8 cellular contexts compared by ENCODE assay signal in genomic region chr18:50429207-50429948, GRCh38. TPM values are rescaled to one million over a fixed set of nuclear protein-coding genes. Genes with fewer than 3 reads are reported as not detected.
DNase-seq lines count a peak whose midpoint lies in the region; ATAC-seq, FAIRE-seq and TF ChIP-seq lines count a peak whose summit lies in the region.

No MANE protein-coding gene starts in this region.

- no peak for TF ChIP-seq POLR2A in HepG2 (IDR thresholded peaks at IDR 0.05; ENCODE audit: insufficient read depth in 1 of 2, low read depth in 2 of 2, low read length in 2 of 2)

- H3K27ac ChIP-seq in ascending aorta: no peak overlapping the region
- H3K27ac ChIP-seq in HepG2 (ENCODE audit: extremely low read length, insufficient read depth, low read length): no peak overlapping the region

- FAIRE-seq in HepG2 (lab: Jason Lieb, UNC): peak; percentile 30

- no peak overlapping the region for H2AFZ ChIP-seq in HepG2 (ENCODE audit: low read length)

- TF ChIP-seq CTCF in ascending aorta (IDR thresholded peaks at IDR 0.05) (peak in 2 of 3 experiments; percentile 31 to 50), HepG2 (CRISPR knock-in tag; IDR thresholded peaks at IDR 0.05) (peak; percentile 46)

- 17% methylated on average over 5 of the region's 5 CpGs for WGBS in HepG2 (ENCODE audit: low lambda C conversion rate)

- POLR2A ChIA-PET in activated CD4-positive, alpha-beta T cell treated with anti-CD3 and anti-CD28 coated beads for 36 hours (lab: Charles Lee): interaction anchor here (0.7 kb wide), 1 partner anchor 28 kb away, joined by 5 read pairs; no protein-coding TSS in a partner anchor
- POLR2A ChIA-PET in HepG2 (lab: Yijun Ruan, JAX): no interaction called here

- in situ Hi-C loops in HepG2 (cut with HindIII; ENCODE audit: extremely low pct_ligation_motif_present, low pct_unique_long_range_greater_than_20kb): loop anchor here (5.0 to 10.0 kb wide), 2 partner anchors 145 to 212 kb away; partner anchors contain the start of genes CXXC1 and MBD1

- intact Hi-C loops in activated CD4-positive, alpha-beta T cell treated with anti-CD3 and anti-CD28 coated beads, Interleukin-2, amount 10 ng/mL, durations not matched to agents 24 days and 14 days (cut with micrococcal nuclease): no loop called here
- intact Hi-C loops in activated CD4-positive, alpha-beta T cell treated with anti-CD3 and anti-CD28 coated beads for 36 hours (cut with DNase I, micrococcal nuclease): loop anchor here (2.0 to 10.0 kb wide), 2 partner anchors 211 to 415 kb away; no protein-coding TSS in a partner anchor
- intact Hi-C loops in ascending aorta (cut with DNase I): loop anchor here (10.0 kb wide), 1 partner anchor 355 kb away; no protein-coding TSS in a partner anchor
- intact Hi-C loops in HepG2 (cut with micrococcal nuclease; ENCODE audit: unreplicated experiment): loop anchor here (1.0 to 5.0 kb wide), 3 partner anchors 72 to 211 kb away; partner anchors contain the start of gene CXXC1
- intact Hi-C loops in posterior vena cava (cut with DNase I): no loop called here

- H3K4me3 ChIP-seq in ascending aorta (no peak overlapping the region), HepG2 (replicated peaks in 1 of 3; ENCODE audit: insufficient read depth in 1 of 3, low read depth in 2 of 3, low read length in 3 of 3) (no peak overlapping the region)

- no peaks in the 10 kb centered on the region for H4K20me1 ChIP-seq in HepG2 (ENCODE audit: insufficient read depth, low read length)

- no peaks in the 10 kb centered on the region for H3K36me3 ChIP-seq in ascending aorta
- no peaks in the 10 kb centered on the region for H3K36me3 ChIP-seq in HepG2 (replicated peaks in 1 of 2; ENCODE audit: control insufficient read depth in 1 of 2, insufficient read depth in 2 of 2, low read length in 2 of 2)

- H3K4me3 Mint-ChIP-seq in activated CD4-positive, alpha-beta T cell treated with anti-CD3 and anti-CD28 coated beads, Interleukin-2, amount 10 ng/mL, durations not matched to agents 24 days and 14 days: no peak overlapping the region
- no peak overlapping the region for H3K4me3 Mint-ChIP-seq in activated CD4-positive, alpha-beta T cell treated with anti-CD3 and anti-CD28 coated beads for 36 hours

- DNase-seq in activated CD4-positive, alpha-beta T cell treated with anti-CD3 and anti-CD28 coated beads, Interleukin-2, amount 10 ng/mL, durations not matched to agents 24 days and 14 days: peak; percentile 67
- no peak for DNase-seq in activated CD4-positive, alpha-beta T cell treated with anti-CD3 and anti-CD28 coated beads for 36 hours
- peak; percentile 54 for DNase-seq in NCI-H1105 treated with DMSO at 0.1 percent for 48 hours (lab: John Stamatoyannopoulos, UW)
- DNase-seq in ascending aorta (ENCODE audit: low spot score in 2 of 2): no peak
- DNase-seq in HepG2 (ENCODE audit: low spot score): peak; percentile 18
- DNase-seq in posterior vena cava (ENCODE audit: low spot score): no peak
- no peak for DNase-seq in activated CD4-positive, CD25-positive, alpha-beta regulatory T cell treated with anti-CD3 and anti-CD28 coated beads, Interleukin-2, amount 50 U/mL, for 72 hours

- H3K4me1 ChIP-seq in ascending aorta (no peaks in the 10 kb centered on the region), HepG2 (ENCODE audit: insufficient read depth, low read length) (peaks cover 20% of the 10 kb centered on the region; the same call in 1 of the 2 replicates)

- H3K4me2 ChIP-seq in HepG2 (ENCODE audit: low read depth, low read length): no peak overlapping the region

- ATAC-seq in activated CD4-positive, alpha-beta T cell treated with anti-CD3 and anti-CD28 coated beads for 36 hours: no peak
- ATAC-seq in HepG2 (no peak), GM21529 (IDR thresholded peaks at IDR 0.05; ENCODE audit: unreplicated experiment) (no peak)

- no peaks in the 10 kb centered on the region for H3K4me1 Mint-ChIP-seq in activated CD4-positive, alpha-beta T cell treated with anti-CD3 and anti-CD28 coated beads, Interleukin-2, amount 10 ng/mL, durations not matched to agents 24 days and 14 days
- H3K4me1 Mint-ChIP-seq in activated CD4-positive, alpha-beta T cell treated with anti-CD3 and anti-CD28 coated beads for 36 hours: no peaks in the 10 kb centered on the region

- H3K9me3 ChIP-seq in ascending aorta: peaks cover 0 to 11% of the 10 kb centered on the region in 2 donors
- H3K9me3 ChIP-seq in HepG2 (ENCODE audit: low read length): peaks cover 10% of the 10 kb centered on the region

- BruUV-seq in HepG2 (replicated peaks; lab: Mats Ljungman, UMichigan): no TSS peak

- no peaks in the 10 kb centered on the region for H3K36me3 Mint-ChIP-seq in activated CD4-positive, alpha-beta T cell treated with anti-CD3 and anti-CD28 coated beads, Interleukin-2, amount 10 ng/mL, durations not matched to agents 24 days and 14 days (ENCODE audit: low read depth)
- H3K36me3 Mint-ChIP-seq in activated CD4-positive, alpha-beta T cell treated with anti-CD3 and anti-CD28 coated beads for 36 hours (ENCODE audit: low read depth): no peaks in the 10 kb centered on the region

- no peaks in the 10 kb centered on the region for H3K9me3 Mint-ChIP-seq in activated CD4-positive, alpha-beta T cell treated with anti-CD3 and anti-CD28 coated beads, Interleukin-2, amount 10 ng/mL, durations not matched to agents 24 days and 14 days
- peaks cover 7% of the 10 kb centered on the region for H3K9me3 Mint-ChIP-seq in activated CD4-positive, alpha-beta T cell treated with anti-CD3 and anti-CD28 coated beads for 36 hours (ENCODE audit: low read depth)

- H3K27ac Mint-ChIP-seq in activated CD4-positive, alpha-beta T cell treated with anti-CD3 and anti-CD28 coated beads, Interleukin-2, amount 10 ng/mL, durations not matched to agents 24 days and 14 days: no peak overlapping the region
- H3K27ac Mint-ChIP-seq in activated CD4-positive, alpha-beta T cell treated with anti-CD3 and anti-CD28 coated beads for 36 hours: no peak overlapping the region

- CTCF ChIA-PET in activated CD4-positive, alpha-beta T cell treated with anti-CD3 and anti-CD28 coated beads for 36 hours (lab: Charles Lee): interaction anchor here (0.5 to 1.6 kb wide), 25 partner anchors 9 to 1755 kb away, joined by 3 to 13 read pairs (median 3); no protein-coding TSS in a partner anchor
- CTCF ChIA-PET in HepG2 (lab: Yijun Ruan, JAX; ENCODE audit: low intra/inter-chr PET ratio, low total read pairs): interaction anchor here (0.8 to 1.9 kb wide), 3 partner anchors 72 to 226 kb away, joined by 3 to 18 read pairs (median 11); no protein-coding TSS in a partner anchor

- no peaks in the 10 kb centered on the region for H3K27me3 ChIP-seq in ascending aorta
- no peaks in the 10 kb centered on the region for H3K27me3 ChIP-seq in HepG2 (ENCODE audit: control insufficient read depth in 1 of 2, insufficient read depth in 2 of 2, low read length in 2 of 2)

- TF ChIP-seq EP300 in HepG2 (IDR thresholded peaks at IDR 0.05; ENCODE audit: low read depth in 2 of 2, low read length in 2 of 2): no peak
- no peak for TF ChIP-seq EP300 in HepG2 (CRISPR knock-in tag; IDR thresholded peaks at IDR 0.05; ENCODE audit: borderline replicate concordance)

- H3K27me3 Mint-ChIP-seq in activated CD4-positive, alpha-beta T cell treated with anti-CD3 and anti-CD28 coated beads, Interleukin-2, amount 10 ng/mL, durations not matched to agents 24 days and 14 days: peaks cover 15% of the 10 kb centered on the region
- peaks cover 20% of the 10 kb centered on the region for H3K27me3 Mint-ChIP-seq in activated CD4-positive, alpha-beta T cell treated with anti-CD3 and anti-CD28 coated beads for 36 hours

- H3K79me2 ChIP-seq in HepG2 (ENCODE audit: insufficient read depth, low read length): no peaks in the 10 kb centered on the region

- no peak overlapping the region for H3K9ac ChIP-seq in HepG2 (ENCODE audit: insufficient read depth, low read depth, low read length)

- no peak for TF ChIP-seq RAD21 in HepG2 (CRISPR knock-in tag; IDR thresholded peaks at IDR 0.05)

TF ChIP-seq in HepG2, 621 proteins besides CTCF, POLR2A, EP300 and RAD21 (continues in another document):
- TF ChIP-seq ZMYM3 (CRISPR knock-in tag; IDR thresholded peaks at IDR 0.05): no peak
- TF ChIP-seq ZBTB42 (CRISPR knock-in tag; IDR thresholded peaks at IDR 0.05): no peak

RNA-seq across cellular contexts. Expression of gene SKA1, which starts 54.5 kb away (rescaled TPM):
- 20.0 and 22.1 TPM in 2 replicates for total RNA-seq in activated CD4-positive, alpha-beta T cell treated with anti-CD3 and anti-CD28 coated beads, Interleukin-2, amount 10 ng/mL, durations not matched to agents 24 days and 14 days
- 10 to 100 TPM; 38.6 to 48.3 TPM for total RNA-seq in activated CD4-positive, alpha-beta T cell treated with anti-CD3 and anti-CD28 coated beads for 36 hours
- total RNA-seq in ascending aorta (not detected), HepG2 (2016; rRNA removed; fragmentation: Illumina TruSeq; extraction: Trizol) (21.3 and 28.3 TPM in 2 replicates), posterior vena cava (under 1 TPM; 0.24 to 0.51 TPM)
- 6.7 and 10.0 TPM in 2 replicates for total RNA-seq in HepG2 (2016; cell fraction: cytosol; rRNA removed; fragmentation: Illumina TruSeq; extraction: Trizol; ENCODE audit: low read depth)
- total RNA-seq in HepG2 (2016; cell fraction: insoluble cytoplasmic fraction; rRNA removed; fragmentation: Illumina TruSeq; extraction: Trizol): 20.6 and 27.1 TPM in 2 replicates
- 22.9 and 24.8 TPM in 2 replicates for total RNA-seq in HepG2 (2016; cell fraction: membrane; rRNA removed; fragmentation: Illumina TruSeq; extraction: Trizol)
- 7.1 and 8.3 TPM in 2 replicates for total RNA-seq in HepG2 (2016; cell fraction: nucleus; rRNA removed; fragmentation: Illumina TruSeq; extraction: Trizol)
- 3.8 and 5.3 TPM in 2 replicates for polyA plus RNA-seq in HepG2 (2011; rRNA removed)
- polyA plus RNA-seq in HepG2 (2011; cell fraction: cytosol; rRNA removed): 2.9 and 3.6 TPM in 2 replicates
- polyA plus RNA-seq in HepG2 (2011; cell fraction: nucleus; rRNA removed): 1.5 and 1.6 TPM in 2 replicates
- 2.5 and 3.5 TPM in 2 replicates for polyA plus RNA-seq in HepG2 (2012)
- 4.4 and 5.1 TPM in 2 replicates for polyA plus RNA-seq in HepG2 (2016; cell fraction: cytosol; fragmentation: Illumina TruSeq; extraction: Trizol; ENCODE audit: low read depth)
- 23.2 and 23.5 TPM in 2 replicates for polyA plus RNA-seq in HepG2 (2016; cell fraction: insoluble cytoplasmic fraction; fragmentation: Illumina TruSeq; extraction: Trizol; ENCODE audit: low read depth)
- 11.2 and 11.9 TPM in 2 replicates for polyA plus RNA-seq in HepG2 (2016; cell fraction: membrane; fragmentation: Illumina TruSeq; extraction: Trizol; ENCODE audit: low read depth)
- polyA plus RNA-seq in HepG2 (2016; cell fraction: nucleus; fragmentation: Illumina TruSeq; extraction: Trizol; ENCODE audit: insufficient read depth, low read depth): 11.8 and 12.4 TPM in 2 replicates
- 2.7 and 11.2 TPM in 2 replicates for polyA minus RNA-seq in HepG2 (2011; rRNA and poly(A)+ RNA removed; ENCODE audit: low replicate concordance)
- polyA minus RNA-seq in HepG2 (2011; cell fraction: cytosol; rRNA and poly(A)+ RNA removed): 4.8 and 5.6 TPM in 2 replicates
- 3.0 and 4.4 TPM in 2 replicates for polyA minus RNA-seq in HepG2 (2011; cell fraction: nucleus; rRNA and poly(A)+ RNA removed)

Comparison
In these comparisons a context has a peak if more than half of its experiments do, and no peak if none do; other contexts are left out.
1. DNase-seq: peak in activated CD4-positive, alpha-beta T cell treated with anti-CD3 and anti-CD28 coated beads, Interleukin-2, amount 10 ng/mL, durations not matched to agents 24 days and 14 days (single experiment), NCI-H1105 treated with DMSO at 0.1 percent for 48 hours (single experiment) and HepG2 (single experiment); none in activated CD4-positive, alpha-beta T cell treated with anti-CD3 and anti-CD28 coated beads for 36 hours (single experiment), ascending aorta (0 of 2), posterior vena cava (single experiment) and activated CD4-positive, CD25-positive, alpha-beta regulatory T cell treated with anti-CD3 and anti-CD28 coated beads, Interleukin-2, amount 50 U/mL, for 72 hours (single experiment).
2. intact Hi-C loops: an anchor here in activated CD4-positive, alpha-beta T cell treated with anti-CD3 and anti-CD28 coated beads for 36 hours (2.0 to 10.0 kb wide), ascending aorta (10.0 kb wide) and HepG2 (1.0 to 5.0 kb wide); none called in activated CD4-positive, alpha-beta T cell treated with anti-CD3 and anti-CD28 coated beads, Interleukin-2, amount 10 ng/mL, durations not matched to agents 24 days and 14 days and posterior vena cava.